27 cellular contexts compared by ENCODE assay signal in genomic region chr2:57429821-57430220, GRCh38.
DNase-seq lines count a peak whose midpoint lies in the region; ATAC-seq, FAIRE-seq and TF ChIP-seq lines count a peak whose summit lies in the region.
"Had no signal": no experiment of that assay in that cellular context is flagged by ENCODE, and none has a peak within 500 bp of the region (broad histone marks: within the 10 kb centered on the region; RNA-seq: fewer than 3 reads in every experiment).

No MANE protein-coding gene starts in this region.

- 3% methylated on average over 1 of the region's 1 CpG for WGBS in GM12878 (ENCODE audit: insufficient coverage, insufficient replicate concordance, low lambda C conversion rate, missing lambda C conversion rate)

- no peaks in the 10 kb centered on the region for H3K36me3 ChIP-seq in GM12878 (ENCODE audit: control insufficient read depth in 2 of 2, insufficient read depth in 2 of 2, low read length in 1 of 2)
- no peaks in the 10 kb centered on the region for H3K36me3 ChIP-seq in tibial artery
- H3K36me3 ChIP-seq: ovary, Peyer's patch, SJCRH30, thoracic aorta, vagina had no signal

- TF ChIP-seq CTCF in GM12878 (IDR thresholded peaks at IDR 0.05 in 2 of 3, conservative IDR thresholded peaks at IDR 0.05 in 1 of 3; ENCODE audit: control insufficient read depth in 2 of 3, extremely low read depth in 1 of 3, insufficient read depth in 1 of 3, low read depth in 3 of 3, low read length in 3 of 3) (no peak), tibial artery (IDR thresholded peaks at IDR 0.05) (no peak)

- ATAC-seq in HG03103 (IDR thresholded peaks at IDR 0.05; ENCODE audit: low read depth, unreplicated experiment) (peak; percentile 53), GM12878 (peak; percentile 77), GM18520 (IDR thresholded peaks at IDR 0.05; ENCODE audit: unreplicated experiment) (no peak), SK-N-SH treated with all-trans-retinoic acid at 6 μM for 48 hours (no peak)
- ATAC-seq: A549; activated CD4-positive, CD25-positive, alpha-beta regulatory T cell treated with anti-CD3 and anti-CD28 coated beads, Interleukin-2, amount 50 U/mL, for 24 hours had no signal

- no peak for TF ChIP-seq EP300 in GM12878 (IDR thresholded peaks at IDR 0.05; ENCODE audit: borderline replicate concordance in 1 of 2, control insufficient read depth in 1 of 2, low read depth in 2 of 2, low read length in 2 of 2)

- H3K4me2 ChIP-seq in GM12878 (ENCODE audit: control insufficient read depth, insufficient read depth): no peak overlapping the region
- H3K4me2 ChIP-seq: A549 had no signal

- H3K79me2 ChIP-seq in GM12878 (ENCODE audit: control insufficient read depth, insufficient read depth, low read length): no peaks in the 10 kb centered on the region

- H3K4me1 ChIP-seq in GM12878 (ENCODE audit: control insufficient read depth, insufficient read depth, low read length): no peaks in the 10 kb centered on the region
- no peaks in the 10 kb centered on the region for H3K4me1 ChIP-seq in tibial artery
- H3K4me1 ChIP-seq: A549, Peyer's patch, SJCRH30, vagina had no signal

- FAIRE-seq in GM12878 (lab: Jason Lieb, UNC): no peak
- FAIRE-seq: A549, colon, TTC549 had no signal

- in situ Hi-C loops in GM12878 (cut with MboI): no loop called here

- no peak for TF ChIP-seq RAD21 in GM12878 (IDR thresholded peaks at IDR 0.05; ENCODE audit: insufficient read depth, low read depth, low read length)

- no peak overlapping the region for H3K4me3 ChIP-seq in GM12878
- H3K4me3 ChIP-seq in tibial artery: no peak overlapping the region
- H3K4me3 ChIP-seq: A549, ovary, Peyer's patch, SJCRH30, thoracic aorta, vagina had no signal

- no peak overlapping the region for H3K9ac ChIP-seq in GM12878 (ENCODE audit: control insufficient read depth, insufficient read depth, low read length)

- SMC1A ChIA-PET in GM12878 (lab: Charles Lee; ENCODE audit: uncharacterized antibody, unreplicated experiment): interaction anchor here (1.2 kb wide), 1 partner anchor 9 kb away, joined by 3 read pairs; no protein-coding TSS in a partner anchor

- POLR2A ChIA-PET in GM12878 (lab: Charles Lee): no interaction called here

- H4K20me1 ChIP-seq in GM12878 (ENCODE audit: control insufficient read depth, insufficient read depth): no peaks in the 10 kb centered on the region

- BruUV-seq in GM12878 (replicated peaks; lab: Mats Ljungman, UMichigan): no TSS peak

- CTCF ChIA-PET in GM12878 (lab: Yijun Ruan, JAX): interaction anchor here (0.6 to 0.9 kb wide), 2 partner anchors 13 to 20 kb away, joined by 4 read pairs; no protein-coding TSS in a partner anchor

- H2AFZ ChIP-seq in GM12878 (ENCODE audit: control insufficient read depth, low read depth, low read length): no peak overlapping the region

- H3K9me3 ChIP-seq in GM12878 (replicated peaks; ENCODE audit: control insufficient read depth, insufficient read depth, low read length) (no peaks in the 10 kb centered on the region), tibial artery (no peaks in the 10 kb centered on the region)
- H3K9me3 ChIP-seq: A549, ovary, Peyer's patch, SJCRH30, thoracic aorta, vagina had no signal

- intact Hi-C loops in GM12878 (cut with micrococcal nuclease; ENCODE audit: unreplicated experiment) (no loop called here), tibial artery (cut with DNase I; ENCODE audit: low total_unique reads) (no loop called here)

- H3K27ac ChIP-seq in GM12878 (ENCODE audit: control insufficient read depth, insufficient read depth): no peak overlapping the region
- H3K27ac ChIP-seq in tibial artery: no peak overlapping the region
- H3K27ac ChIP-seq: A549, ovary, Peyer's patch, SJCRH30, thoracic aorta, vagina had no signal

- H3K27me3 ChIP-seq in GM12878 (replicated peaks in 1 of 2; ENCODE audit: control insufficient read depth in 2 of 2, insufficient read depth in 2 of 2, low read length in 1 of 2) (no peaks in the 10 kb centered on the region), tibial artery (no peaks in the 10 kb centered on the region)
- H3K27me3 ChIP-seq: ovary, Peyer's patch, vagina had no signal

- RAD21 ChIA-PET in GM12878 (lab: Charles Lee; ENCODE audit: unreplicated experiment): no interaction called here

- TF ChIP-seq POLR2A in GM12878 (IDR thresholded peaks at IDR 0.05; ENCODE audit: low read depth, low read length): no peak

- DNase-seq in GF-D8 (lab: John Stamatoyannopoulos, UW) (peak; percentile 64), NOMO-1 treated with DMSO at 0.1 percent for 48 hours (lab: John Stamatoyannopoulos, UW; ENCODE audit: unreplicated experiment) (peak; percentile 96), GM12878 (ENCODE audit: low read depth, low spot score) (no peak), tibial artery (no peak), amniotic stem cell (lab: John Stamatoyannopoulos, UW) (no peak)
- DNase-seq: activated CD4-positive, alpha-beta memory T cell treated with anti-CD3 and anti-CD28 coated beads, Interleukin-2, amount 10 ng/mL, durations not matched to agents 7 days and 5 days; activated CD8-positive, alpha-beta memory T cell treated with anti-CD3 and anti-CD28 coated beads, Interleukin-2, amount 50 U/mL, for 48 hours; aorta; CD8-positive, alpha-beta memory T cell; effector CD8-positive, alpha-beta T cell; glutamatergic neuron; NCI-H1417; NCI-H2081 treated with DMSO at 0.1 percent for 48 hours; NCI-H446; nephron progenitor cell; ovary; Peyer's patch; SJCRH30 had no signal

TF ChIP-seq in GM12878, 131 proteins besides CTCF, POLR2A, EP300 and RAD21 (continues in another document):
- TF ChIP-seq KAT2A (conservative IDR thresholded peaks at IDR 0.05; ENCODE audit: control insufficient read depth, low read depth, low read length) (no peak), ZBTB40 (IDR thresholded peaks at IDR 0.05; ENCODE audit: borderline replicate concordance) (no peak), CREM (IDR thresholded peaks at IDR 0.05; ENCODE audit: low read depth) (0 out of 2 replicates have a peak, but pooled peaks have one; percentile 25), SIN3A (IDR thresholded peaks at IDR 0.05; ENCODE audit: low read depth, low read length) (no peak)

TF ChIP-seq in SK-N-SH treated with all-trans-retinoic acid at 6 μM for 48 hours, 23 proteins besides CTCF, POLR2A, EP300 and RAD21 (continues in another document):
- TF ChIP-seq CSDC2 (CRISPR knock-in tag; IDR thresholded peaks at IDR 0.05) (no peak), ISL1 (CRISPR knock-in tag; IDR thresholded peaks at IDR 0.05) (no peak), CSRNP3 (CRISPR knock-in tag; IDR thresholded peaks at IDR 0.05) (no peak), POU6F1 (CRISPR knock-in tag; IDR thresholded peaks at IDR 0.05; ENCODE audit: borderline replicate concordance, low read depth) (no peak), CREB5 (CRISPR knock-in tag; IDR thresholded peaks at IDR 0.05; ENCODE audit: low read depth) (no peak), ZC3H10 (CRISPR knock-in tag; IDR thresholded peaks at IDR 0.05) (no peak), ZNF8 (CRISPR knock-in tag; IDR thresholded peaks at IDR 0.05) (no peak), ZNF565 (CRISPR knock-in tag; conservative IDR thresholded peaks at IDR 0.05; ENCODE audit: low read depth) (no peak), ZNF70 (CRISPR knock-in tag; IDR thresholded peaks at IDR 0.05) (no peak), ZFP30 (CRISPR knock-in tag; IDR thresholded peaks at IDR 0.05) (no peak), TOX (CRISPR knock-in tag; IDR thresholded peaks at IDR 0.05; ENCODE audit: borderline replicate concordance) (no peak), PPARA (CRISPR knock-in tag; IDR thresholded peaks at IDR 0.05; ENCODE audit: borderline replicate concordance) (no peak), OSR1 (CRISPR knock-in tag; IDR thresholded peaks at IDR 0.05) (no peak), GLIS3 (CRISPR knock-in tag; IDR thresholded peaks at IDR 0.05) (no peak)

Comparison
In these comparisons a context has a peak if more than half of its experiments do, and no peak if none do; other contexts are left out.
1. DNase-seq: peak in GF-D8 (single experiment) and NOMO-1 treated with DMSO at 0.1 percent for 48 hours (single experiment); none in GM12878 (single experiment), tibial artery (0 of 2) and amniotic stem cell (single experiment).
2. ATAC-seq: peak in HG03103 (single experiment) and GM12878 (single experiment); none in GM18520 (single experiment) and SK-N-SH treated with all-trans-retinoic acid at 6 μM for 48 hours (single experiment).